In the genomic region with DNA sequence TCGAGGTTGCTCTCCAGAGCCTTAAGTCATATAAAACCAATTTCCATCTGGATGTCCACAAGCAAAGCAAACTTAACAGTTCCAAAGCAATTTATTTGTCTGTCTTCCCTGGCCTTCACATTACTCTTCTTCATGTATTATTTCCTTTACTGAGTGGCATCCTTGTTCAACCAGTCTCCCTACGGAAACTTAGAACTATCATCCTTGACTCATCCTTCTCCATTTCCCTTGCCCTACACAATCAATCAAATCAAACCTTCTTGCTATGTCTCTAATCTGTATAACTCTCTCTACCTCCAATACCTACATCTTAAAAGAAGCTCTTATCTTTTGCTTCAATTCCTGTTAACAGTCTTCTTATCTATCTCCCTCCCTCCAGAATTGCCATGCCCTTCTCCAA, we compare ENCODE assay signal across 22 cellular contexts. TPM values are rescaled to one million over a fixed set of nuclear protein-coding genes. Genes with fewer than 3 reads are reported as not detected.
A peak's percentile ranks its signal among the peaks of the same experiment; 100 is the strongest.
DNase-seq lines count a peak whose midpoint lies in the region; ATAC-seq, FAIRE-seq and TF ChIP-seq lines count a peak whose summit lies in the region.
"Had no signal": no experiment of that assay in that cellular context is flagged by ENCODE, and none has a peak within 500 bp of the region (broad histone marks: within the 10 kb centered on the region; RNA-seq: fewer than 3 reads in every experiment).

No MANE protein-coding gene starts in this region.

- peak overlapping the region; percentile 99 for H3K27ac Mint-ChIP-seq in astrocyte (ENCODE audit: unreplicated experiment)
- H3K27ac Mint-ChIP-seq: activated CD8-positive, alpha-beta T cell treated with anti-CD3 and anti-CD28 coated beads for 36 hours; activated T-cell treated with anti-CD3 and anti-CD28 coated beads, Interleukin-2, amount 50 U/mL, for 72 hours; T-cell had no signal

- H3K4me2 ChIP-seq in astrocyte (ENCODE audit: low read length) = peak overlapping the region; percentile 80

- H3K4me3 Mint-ChIP-seq in astrocyte (ENCODE audit: unreplicated experiment) = peak overlapping the region; percentile 5
- H3K4me3 Mint-ChIP-seq: activated CD8-positive, alpha-beta T cell treated with anti-CD3 and anti-CD28 coated beads for 36 hours; activated T-cell treated with anti-CD3 and anti-CD28 coated beads, Interleukin-2, amount 50 U/mL, for 72 hours; CD14-positive monocyte; T-cell had no signal

- ATAC-seq in Right ventricle myocardium superior (ENCODE audit: poor library complexity) (no peak), foreskin keratinocyte (peak; percentile 15), GM21786 (IDR thresholded peaks at IDR 0.05; ENCODE audit: unreplicated experiment) (no peak)
- ATAC-seq: activated CD8-positive, alpha-beta T cell treated with anti-CD3 and anti-CD28 coated beads for 36 hours; activated T-cell treated with anti-CD3 and anti-CD28 coated beads, Interleukin-2, amount 50 U/mL, for 72 hours; HepG2; T-cell had no signal

- 88 to 96% (median 95%) methylated on average over 2 of the region's 2 CpGs for WGBS in stomach, 5 donors

- no peak overlapping the region for H2AFZ ChIP-seq in astrocyte (ENCODE audit: low read depth, low read length)

- FAIRE-seq in astrocyte (lab: Jason Lieb, UNC) = no peak
- FAIRE-seq: endometrium, HepG2 had no signal

- no peak for DNase-seq in cardiac muscle cell (ENCODE audit: low read depth in 1 of 2, low spot score in 1 of 2)
- DNase-seq in Right ventricle myocardium superior = no peak
- no peak for DNase-seq in astrocyte (ENCODE audit: low read depth)
- DNase-seq in foreskin keratinocyte = peak in 1 of 2 donors; percentile 50
- no peak for DNase-seq in stomach
- no peak for DNase-seq in NCI-H2196 (lab: John Stamatoyannopoulos, UW; ENCODE audit: unreplicated experiment)
- no peak for DNase-seq in SW480 (ENCODE audit: low spot score)
- DNase-seq: 8988T; activated CD8-positive, alpha-beta T cell treated with anti-CD3 and anti-CD28 coated beads for 36 hours; activated T-cell treated with anti-CD3 and anti-CD28 coated beads, Interleukin-2, amount 50 U/mL, for 72 hours; DMS53; islet precursor cell; NCI-H2081 treated with DMSO at 0.1 percent for 48 hours; NCI-H524; nucleus accumbens; T-cell; WERI-Rb-1 had no signal

- H3K27me3 ChIP-seq in cardiac muscle cell (no peaks in the 10 kb centered on the region), astrocyte (ENCODE audit: insufficient read depth, low read length) (no peaks in the 10 kb centered on the region), foreskin keratinocyte (no peaks in the 10 kb centered on the region), stomach (no peaks in the 10 kb centered on the region)
- H3K27me3 ChIP-seq: tibial nerve had no signal

- H3K79me2 ChIP-seq in astrocyte (ENCODE audit: insufficient read depth, low read length) = peaks cover 69% of the 10 kb centered on the region

- H3K36me3 Mint-ChIP-seq in astrocyte (ENCODE audit: low read depth, unreplicated experiment) = no peaks in the 10 kb centered on the region

- H3K9ac ChIP-seq in astrocyte (ENCODE audit: low read length) = peak overlapping the region; percentile 70

- H3K9me3 Mint-ChIP-seq in astrocyte (ENCODE audit: unreplicated experiment) = no peaks in the 10 kb centered on the region
- H3K9me3 Mint-ChIP-seq: activated CD8-positive, alpha-beta T cell treated with anti-CD3 and anti-CD28 coated beads for 36 hours; activated T-cell treated with anti-CD3 and anti-CD28 coated beads, Interleukin-2, amount 50 U/mL, for 72 hours; CD14-positive monocyte; T-cell had no signal

- H4K20me1 ChIP-seq in astrocyte (ENCODE audit: insufficient read depth, low read length) = no peaks in the 10 kb centered on the region

- peaks cover 46% of the 10 kb centered on the region for H3K4me1 Mint-ChIP-seq in astrocyte (ENCODE audit: low read depth, unreplicated experiment)

- H3K27ac ChIP-seq in cardiac muscle cell (peak overlapping the region; percentile 85), astrocyte (ENCODE audit: low read depth, low read length) (peak overlapping the region; percentile 96), foreskin keratinocyte (peak overlapping the region; percentile 39), stomach (peak overlapping the region in 3 of 5 donors; percentile 57 to 77 (median 75))
- H3K27ac ChIP-seq: WERI-Rb-1 had no signal

- TF ChIP-seq POLR2A in stomach (IDR thresholded peaks at IDR 0.05) = no peak

- H3K36me3 ChIP-seq in cardiac muscle cell = no peaks in the 10 kb centered on the region
- no peaks in the 10 kb centered on the region for H3K36me3 ChIP-seq in astrocyte (ENCODE audit: insufficient read depth, low read length)
- H3K36me3 ChIP-seq in stomach = peaks cover 0 to 5% (median 0%) of the 10 kb centered on the region in 4 donors
- H3K36me3 ChIP-seq: tibial nerve, WERI-Rb-1 had no signal

- no peak for TF ChIP-seq CTCF in cardiac muscle cell (IDR thresholded peaks at IDR 0.05; ENCODE audit: low read depth, low read length)
- TF ChIP-seq CTCF in astrocyte (IDR thresholded peaks at IDR 0.05; ENCODE audit: insufficient read depth, low read depth, low read length) = no peak
- no peak for TF ChIP-seq CTCF in foreskin keratinocyte (conservative IDR thresholded peaks at IDR 0.05)
- no peak for TF ChIP-seq CTCF in stomach (IDR thresholded peaks at IDR 0.05)

- no peaks in the 10 kb centered on the region for H3K27me3 Mint-ChIP-seq in astrocyte (ENCODE audit: low read depth, unreplicated experiment)
- H3K27me3 Mint-ChIP-seq: activated CD8-positive, alpha-beta T cell treated with anti-CD3 and anti-CD28 coated beads for 36 hours; T-cell had no signal

- H3K9me3 ChIP-seq in cardiac muscle cell (ENCODE audit: low read depth) = no peaks in the 10 kb centered on the region
- H3K9me3 ChIP-seq in astrocyte (ENCODE audit: insufficient read depth, low read depth, low read length) = no peaks in the 10 kb centered on the region
- no peaks in the 10 kb centered on the region for H3K9me3 ChIP-seq in stomach
- H3K9me3 ChIP-seq: tibial nerve had no signal

- no peak for TF ChIP-seq EP300 in stomach (IDR thresholded peaks at IDR 0.05)

- intact Hi-C loops in Right ventricle myocardium superior (cut with DNase I) (no loop called here), stomach (cut with DNase I; ENCODE audit: low total_unique reads) (no loop called here)

- H3K4me1 ChIP-seq in cardiac muscle cell (ENCODE audit: low read depth) = peaks cover 42% of the 10 kb centered on the region
- H3K4me1 ChIP-seq in astrocyte (ENCODE audit: insufficient read depth, low read length) = peaks cover 28% of the 10 kb centered on the region
- peaks cover 22% of the 10 kb centered on the region for H3K4me1 ChIP-seq in foreskin keratinocyte
- H3K4me1 ChIP-seq in stomach = peaks cover 21 to 68% (median 45%) of the 10 kb centered on the region in 4 donors

- H3K4me3 ChIP-seq in cardiac muscle cell (no peak overlapping the region), astrocyte (ENCODE audit: insufficient read depth, low read depth, low read length) (no peak overlapping the region), stomach (no peak overlapping the region)
- H3K4me3 ChIP-seq: tibial nerve had no signal

RNA-seq across cellular contexts. Expression of a gene that starts 25.4 kb away (rescaled TPM):
- total RNA-seq in cardiac muscle cell (67.6 and 81.8 TPM in 2 replicates), Right ventricle myocardium superior (75.2 TPM), astrocyte (34.5 and 35.5 TPM in 2 replicates), foreskin keratinocyte (18.6 and 19.5 TPM in 2 replicates), stomach (10 to 100 TPM; 10.3 to 43.0 (median 34.8) TPM)
- polyA plus RNA-seq in cardiac muscle cell (54.0 and 54.2 TPM in 2 replicates), foreskin keratinocyte (4.0 and 4.4 TPM in 2 replicates), stomach (10 to 100 TPM in 2 of 3 donors, 1 to 10 TPM in 1; 7.0 to 13.1 (median 10.4) TPM)

RNA-seq across cellular contexts. Expression of a gene that starts 58.5 kb away (rescaled TPM):
- total RNA-seq in cardiac muscle cell (15.2 and 30.8 TPM in 2 replicates), Right ventricle myocardium superior (6.9 TPM), astrocyte (13.6 and 15.9 TPM in 2 replicates), foreskin keratinocyte (22.0 and 23.3 TPM in 2 replicates), stomach (10 to 100 TPM; 11.6 to 62.5 (median 25.8) TPM)
- polyA plus RNA-seq in cardiac muscle cell (10.7 and 13.4 TPM in 2 replicates), foreskin keratinocyte (7.3 and 7.6 TPM in 2 replicates), stomach (1 to 10 TPM; 3.2 to 4.3 (median 3.9) TPM)

RNA-seq across cellular contexts. Expression of a gene that starts 59.0 kb away (rescaled TPM):
- 10.3 and 12.6 TPM in 2 replicates for total RNA-seq in cardiac muscle cell
- 3.2 and 4.9 TPM in 2 replicates for polyA plus RNA-seq in cardiac muscle cell
- total RNA-seq in Right ventricle myocardium superior = 10.7 TPM
- 14.7 and 15.2 TPM in 2 replicates for total RNA-seq in astrocyte
- total RNA-seq in foreskin keratinocyte = 13.5 and 14.8 TPM in 2 replicates
- 3.0 and 3.3 TPM in 2 replicates for polyA plus RNA-seq in foreskin keratinocyte
- 10 to 100 TPM in 3 of 5 donors, 1 to 10 TPM in 2; 6.7 to 21.8 (median 14.5) TPM for total RNA-seq in stomach
- 1 to 10 TPM; 1.8 to 3.1 (median 2.4) TPM for polyA plus RNA-seq in stomach

Comparison
In these comparisons a context has a peak if more than half of its experiments do, and no peak if none do; other contexts are left out.
1. H3K27ac ChIP-seq: peak in every context shown above with its lines; median percentile 96 in astrocyte; 85 in cardiac muscle cell; 75 in stomach; 39 in foreskin keratinocyte.